15 cellular contexts compared by ENCODE assay signal in genomic region chr2:214006601-214007000, GRCh38.
DNase-seq lines count a peak whose midpoint lies in the region; ATAC-seq and TF ChIP-seq lines count a peak whose summit lies in the region.
"Had no signal": no experiment of that assay in that cellular context is flagged by ENCODE, and none has a peak within 500 bp of the region (broad histone marks: within the 10 kb centered on the region; RNA-seq: fewer than 3 reads in every experiment).

No MANE protein-coding gene starts in this region.

- TF ChIP-seq CTCF in foreskin keratinocyte (conservative IDR thresholded peaks at IDR 0.05): no peak

- DNase-seq in A172 (ENCODE audit: low spot score): peak; percentile 28
- DNase-seq in HPDE6-E6E7 (ENCODE audit: extremely low spot score): peak; percentile 62
- DNase-seq in amniotic epithelial cell (ENCODE audit: low read depth): peak; percentile 15
- DNase-seq in foreskin keratinocyte: peak; percentile 63 to 73
- DNase-seq in KG1 (lab: John Stamatoyannopoulos, UW): no peak
- DNase-seq in cortex of kidney (lab: John Stamatoyannopoulos, UW): no peak
- no peak for DNase-seq in DMS 273 (lab: John Stamatoyannopoulos, UW; ENCODE audit: unreplicated experiment)
- no peak for DNase-seq in NK-92 treated with Interleukin-12 subunit alpha and Interleukin-12 subunit beta, amount 100 ng/mL, for 24 hours (lab: John Stamatoyannopoulos, UW)
- DNase-seq: COR-L47, H7, NCI-H1048, NCI-H1436 treated with DMSO at 0.1 percent for 48 hours, NCI-H2029 treated with DMSO at 0.1 percent for 48 hours, NCI-H524 had no signal

- no peaks in the 10 kb centered on the region for H3K27me3 ChIP-seq in foreskin keratinocyte

- ATAC-seq in foreskin keratinocyte: peak; percentile 99

- H3K27ac ChIP-seq in foreskin keratinocyte: no peak overlapping the region
- H3K27ac ChIP-seq: C4-2B had no signal

- H3K4me1 ChIP-seq in foreskin keratinocyte: peaks cover 5% of the 10 kb centered on the region

Comparison
In these comparisons a context has a peak if more than half of its experiments do, and no peak if none do; other contexts are left out.
1. DNase-seq: peak in A172 (single experiment), HPDE6-E6E7 (single experiment), amniotic epithelial cell (single experiment) and foreskin keratinocyte (2 of 2); none in KG1 (single experiment), cortex of kidney (single experiment), DMS 273 (single experiment) and NK-92 treated with Interleukin-12 subunit alpha and Interleukin-12 subunit beta, amount 100 ng/mL, for 24 hours (single experiment).